Comparison of ENCODE assay signal across 10 cellular contexts in genomic region chr12:54081581-54082401, GRCh38. TPM values are rescaled to one million over a fixed set of nuclear protein-coding genes. Genes with fewer than 3 reads are reported as not detected.
DNase-seq lines count a peak whose midpoint lies in the region; ATAC-seq and TF ChIP-seq lines count a peak whose summit lies in the region.
"Not testable (repeated sequence)": the region's sequence is repeated elsewhere in the genome, so short reads cannot be mapped to it uniquely, and the experiment has no call there.
"Had no signal": no experiment of that assay in that cellular context is flagged by ENCODE, and none has a peak within 500 bp of the region (broad histone marks: within the 10 kb centered on the region; RNA-seq: fewer than 3 reads in every experiment).

No MANE protein-coding gene starts in this region.

- H3K4me2 ChIP-seq in DND-41 (ENCODE audit: insufficient read depth, low read length) = peak overlapping the region; percentile 83

- not testable (repeated sequence) for H4K20me1 ChIP-seq in DND-41 (ENCODE audit: insufficient read depth, low read length)

- intact Hi-C loops in Panc1 (cut with micrococcal nuclease; ENCODE audit: unreplicated experiment); testis (cut with DNase I; ENCODE audit: low total_unique reads): not testable (repeated sequence)
- intact Hi-C loops in sigmoid colon (cut with DNase I) = loop anchor here (5.0 kb wide), 1 partner anchor 46 kb away; no protein-coding TSS in a partner anchor

- WGBS in sigmoid colon, 2 donors = 6 to 9% methylated on average over 35 of the region's 35 CpGs
- 8 to 28% methylated on average over 32 to 35 of the region's 35 CpGs for WGBS in testis, 2 donors

- in situ Hi-C loops in Panc1 (cut with HindIII; ENCODE audit: low pct_unique_long_range_greater_than_20kb, low sequenced_read_pairs) = not testable (repeated sequence)

- TF ChIP-seq CTCF in DND-41 (IDR thresholded peaks at IDR 0.05; ENCODE audit: borderline replicate concordance, extremely low read depth, low read length, poor library complexity, severe bottlenecking); Panc1 (IDR thresholded peaks at IDR 0.05); epithelial cell of proximal tubule (conservative IDR thresholded peaks at IDR 0.05; ENCODE audit: low read depth, low read length); sigmoid colon (IDR thresholded peaks at IDR 0.05); testis (IDR thresholded peaks at IDR 0.05): not testable (repeated sequence)

- not testable (repeated sequence) for BruUV-seq in Panc1 (replicated peaks; lab: Mats Ljungman, UMichigan)

- H3K9ac ChIP-seq in DND-41 (ENCODE audit: low read depth, low read length) = peak overlapping the region; percentile 78

- H3K27ac ChIP-seq in DND-41 (ENCODE audit: low read length) (peak overlapping the region; percentile 90), Panc1 (ENCODE audit: low read length) (0 out of 2 replicates have a peak overlapping the region, but pooled peaks have one; percentile 29), sigmoid colon (peak overlapping the region; percentile 72 to 90 (median 81)), testis (peak overlapping the region in 1 of 2 donors; percentile 31)

- peaks cover 14% of the 10 kb centered on the region for H3K27me3 Mint-ChIP-seq in activated CD8-positive, alpha-beta memory T cell treated with anti-CD3 and anti-CD28 coated beads, Interleukin-2, amount 10 ng/mL, durations not matched to agents 7 days and 5 days
- not testable (repeated sequence) for H3K27me3 Mint-ChIP-seq in activated naive CD8-positive, alpha-beta T cell treated with anti-CD3 and anti-CD28 coated beads, Interleukin-2, amount 10 ng/mL, durations not matched to agents 7 days and 5 days; memory B cell

- not testable (repeated sequence) for H3K9me3 Mint-ChIP-seq in activated CD8-positive, alpha-beta memory T cell treated with anti-CD3 and anti-CD28 coated beads, Interleukin-2, amount 10 ng/mL, durations not matched to agents 7 days and 5 days (ENCODE audit: low read depth); activated naive CD8-positive, alpha-beta T cell treated with anti-CD3 and anti-CD28 coated beads, Interleukin-2, amount 10 ng/mL, durations not matched to agents 7 days and 5 days; memory B cell

- DNase-seq in DND-41 = peak; percentile 70
- DNase-seq in Panc1 (ENCODE audit: low read depth, low spot score); epithelial cell of proximal tubule (ENCODE audit: low read depth); sigmoid colon; testis: not testable (repeated sequence)
- peak; percentile 52 for DNase-seq in activated CD8-positive, alpha-beta memory T cell treated with anti-CD3 and anti-CD28 coated beads, Interleukin-2, amount 10 ng/mL, durations not matched to agents 7 days and 5 days
- DNase-seq in activated naive CD8-positive, alpha-beta T cell treated with anti-CD3 and anti-CD28 coated beads, Interleukin-2, amount 10 ng/mL, durations not matched to agents 7 days and 5 days = peak; percentile 67
- peak; percentile 23 to 50 for DNase-seq in memory B cell (ENCODE audit: low spot score in 2 of 2)

- H3K4me3 Mint-ChIP-seq in activated CD8-positive, alpha-beta memory T cell treated with anti-CD3 and anti-CD28 coated beads, Interleukin-2, amount 10 ng/mL, durations not matched to agents 7 days and 5 days = peak overlapping the region; percentile 79
- H3K4me3 Mint-ChIP-seq in activated naive CD8-positive, alpha-beta T cell treated with anti-CD3 and anti-CD28 coated beads, Interleukin-2, amount 10 ng/mL, durations not matched to agents 7 days and 5 days = peak overlapping the region; percentile 84
- peak overlapping the region; percentile 86 for H3K4me3 Mint-ChIP-seq in memory B cell

- not testable (repeated sequence) for H3K79me2 ChIP-seq in DND-41 (ENCODE audit: insufficient read depth, low read length)

- not testable (repeated sequence) for TF ChIP-seq EP300 in sigmoid colon (IDR thresholded peaks at IDR 0.05)

- H3K36me3 ChIP-seq in DND-41 (ENCODE audit: insufficient read depth, low read length); Panc1 (ENCODE audit: control insufficient read depth, insufficient read depth, low read length); sigmoid colon; testis (ENCODE audit: low read depth, missing control alignments): not testable (repeated sequence)

- peak overlapping the region; percentile 84 for H2AFZ ChIP-seq in DND-41 (ENCODE audit: low read depth, low read length)

- CTCF ChIA-PET in Panc1 (lab: Charles Lee) = not testable (repeated sequence)
- CTCF ChIA-PET in activated CD8-positive, alpha-beta memory T cell treated with anti-CD3 and anti-CD28 coated beads, Interleukin-2, amount 10 ng/mL, durations not matched to agents 7 days and 5 days (lab: Charles Lee) = interaction anchor here (0.8 to 0.9 kb wide), 2 partner anchors 49 to 133 kb away, joined by 3 to 4 read pairs; no protein-coding TSS in a partner anchor

- not testable (repeated sequence) for H3K36me3 Mint-ChIP-seq in activated CD8-positive, alpha-beta memory T cell treated with anti-CD3 and anti-CD28 coated beads, Interleukin-2, amount 10 ng/mL, durations not matched to agents 7 days and 5 days; activated naive CD8-positive, alpha-beta T cell treated with anti-CD3 and anti-CD28 coated beads, Interleukin-2, amount 10 ng/mL, durations not matched to agents 7 days and 5 days; memory B cell

- H3K4me3 ChIP-seq in DND-41 (ENCODE audit: low read depth in 1 of 2, low read length in 2 of 2) (peak overlapping the region; percentile 49 to 72), epithelial cell of proximal tubule (ENCODE audit: low read depth, low read length) (peak overlapping the region; percentile 48), sigmoid colon (peak overlapping the region; percentile 4 to 42 (median 36)), testis (peak overlapping the region; percentile 17 to 24)
- not testable (repeated sequence) for H3K4me3 ChIP-seq in Panc1 (ENCODE audit: low read depth in 2 of 2, low read length in 2 of 2)

- H3K4me1 Mint-ChIP-seq in activated CD8-positive, alpha-beta memory T cell treated with anti-CD3 and anti-CD28 coated beads, Interleukin-2, amount 10 ng/mL, durations not matched to agents 7 days and 5 days = peaks cover 18% of the 10 kb centered on the region
- H3K4me1 Mint-ChIP-seq in activated naive CD8-positive, alpha-beta T cell treated with anti-CD3 and anti-CD28 coated beads, Interleukin-2, amount 10 ng/mL, durations not matched to agents 7 days and 5 days = peaks cover 22% of the 10 kb centered on the region
- peaks cover 23% of the 10 kb centered on the region for H3K4me1 Mint-ChIP-seq in memory B cell

- POLR2A ChIA-PET in Panc1 (lab: Charles Lee) = not testable (repeated sequence)
- POLR2A ChIA-PET in activated naive CD8-positive, alpha-beta T cell treated with anti-CD3 and anti-CD28 coated beads, Interleukin-2, amount 10 ng/mL, durations not matched to agents 7 days and 5 days (lab: Charles Lee) = interaction anchor here (1.5 kb wide), 1 partner anchor 23 kb away, joined by 3 read pairs; no protein-coding TSS in a partner anchor

- peak overlapping the region; percentile 94 for H3K27ac Mint-ChIP-seq in activated CD8-positive, alpha-beta memory T cell treated with anti-CD3 and anti-CD28 coated beads, Interleukin-2, amount 10 ng/mL, durations not matched to agents 7 days and 5 days
- peak overlapping the region; percentile 87 for H3K27ac Mint-ChIP-seq in activated naive CD8-positive, alpha-beta T cell treated with anti-CD3 and anti-CD28 coated beads, Interleukin-2, amount 10 ng/mL, durations not matched to agents 7 days and 5 days
- peak overlapping the region; percentile 94 for H3K27ac Mint-ChIP-seq in memory B cell

- not testable (repeated sequence) for H3K9me3 ChIP-seq in DND-41 (ENCODE audit: insufficient read depth, low read length, severe bottlenecking); Panc1 (ENCODE audit: control insufficient read depth, insufficient read depth, low read depth, low read length); sigmoid colon; testis

- H3K27me3 ChIP-seq in DND-41 (ENCODE audit: insufficient read depth, low read length, poor library complexity); Panc1 (ENCODE audit: control insufficient read depth, insufficient read depth, low read length); sigmoid colon; testis: not testable (repeated sequence)

- not testable (repeated sequence) for TF ChIP-seq POLR2A in sigmoid colon (IDR thresholded peaks at IDR 0.05); testis (IDR thresholded peaks at IDR 0.05)

- peak; percentile 56; the same call in 1 of the 3 replicates for ATAC-seq in DND-41 (ENCODE audit: insufficient read depth, low read depth)
- not testable (repeated sequence) for ATAC-seq in Panc1; activated CD8-positive, alpha-beta memory T cell treated with anti-CD3 and anti-CD28 coated beads, Interleukin-2, amount 10 ng/mL, durations not matched to agents 7 days and 5 days; activated naive CD8-positive, alpha-beta T cell treated with anti-CD3 and anti-CD28 coated beads, Interleukin-2, amount 10 ng/mL, durations not matched to agents 7 days and 5 days (ENCODE audit: low read depth); memory B cell (ENCODE audit: low read depth)

- H3K4me1 ChIP-seq in DND-41 (ENCODE audit: insufficient read depth, low read length) = peaks cover 22% of the 10 kb centered on the region
- not testable (repeated sequence) for H3K4me1 ChIP-seq in Panc1 (ENCODE audit: control insufficient read depth, insufficient read depth, low read length); testis
- H3K4me1 ChIP-seq in sigmoid colon = peaks cover 0 to 15% (median 6%) of the 10 kb centered on the region in 4 donors

RNA-seq across cellular contexts. Expression of gene HOXC4, which starts 28.2 kb away (rescaled TPM):
- total RNA-seq in Panc1 (2021; ENCODE audit: unreplicated experiment) = 22.7 TPM
- 25.2 TPM for polyA plus RNA-seq in Panc1 (2012; ENCODE audit: insufficient read length)
- 1 to 10 TPM; 1.5 to 1.9 TPM for total RNA-seq in activated CD8-positive, alpha-beta memory T cell treated with anti-CD3 and anti-CD28 coated beads, Interleukin-2, amount 10 ng/mL, durations not matched to agents 7 days and 5 days
- 1 to 10 TPM; 1.2 to 1.5 TPM for total RNA-seq in activated naive CD8-positive, alpha-beta T cell treated with anti-CD3 and anti-CD28 coated beads, Interleukin-2, amount 10 ng/mL, durations not matched to agents 7 days and 5 days
- total RNA-seq in epithelial cell of proximal tubule = 2.8 and 3.3 TPM in 2 replicates
- total RNA-seq in sigmoid colon = 1 to 10 TPM in 1 of 4 donors, under 1 TPM in 2, not detected in 1; 0.66 to 1.2 (median 0.71) TPM
- polyA plus RNA-seq in sigmoid colon = under 1 TPM in 1 of 3 donors, not detected in 2; 0.38 TPM
- 1 to 10 TPM; 3.0 to 3.1 TPM for total RNA-seq in testis
- polyA plus RNA-seq in testis (ENCODE audit: insufficient read depth, low read depth, low replicate concordance) = 4.3 TPM
- total RNA-seq: dermis blood vessel endothelial cell had no signal
- polyA plus RNA-seq: neural cell had no signal

RNA-seq across cellular contexts. Expression of gene HOXC5, which starts 48.9 kb away (rescaled TPM):
- 5.0 TPM for total RNA-seq in Panc1 (2021; ENCODE audit: unreplicated experiment)
- polyA plus RNA-seq in Panc1 (2012; ENCODE audit: insufficient read length) = 0.76 TPM
- total RNA-seq in activated CD8-positive, alpha-beta memory T cell treated with anti-CD3 and anti-CD28 coated beads, Interleukin-2, amount 10 ng/mL, durations not matched to agents 7 days and 5 days = not detected
- not detected for total RNA-seq in activated naive CD8-positive, alpha-beta T cell treated with anti-CD3 and anti-CD28 coated beads, Interleukin-2, amount 10 ng/mL, durations not matched to agents 7 days and 5 days
- total RNA-seq in epithelial cell of proximal tubule = 0.80 and 1.2 TPM in 2 replicates
- 1 to 10 TPM in 1 of 4 donors, not detected in 3; 1.4 TPM for total RNA-seq in sigmoid colon
- under 1 TPM in 1 of 3 donors, not detected in 2; 0.03 TPM for polyA plus RNA-seq in sigmoid colon
- total RNA-seq in testis = 1 to 10 TPM; 1.9 to 5.5 TPM
- polyA plus RNA-seq in testis (ENCODE audit: insufficient read depth, low read depth, low replicate concordance) = 1.3 TPM
- total RNA-seq: dermis blood vessel endothelial cell had no signal
- polyA plus RNA-seq: neural cell had no signal

RNA-seq across cellular contexts. Expression of gene HOXC6, which starts 53.6 kb away (rescaled TPM):
- total RNA-seq in Panc1 (2021; ENCODE audit: unreplicated experiment) = 52.2 TPM
- polyA plus RNA-seq in Panc1 (2012; ENCODE audit: insufficient read length) = 46.1 TPM
- total RNA-seq in activated CD8-positive, alpha-beta memory T cell treated with anti-CD3 and anti-CD28 coated beads, Interleukin-2, amount 10 ng/mL, durations not matched to agents 7 days and 5 days = not detected
- not detected for total RNA-seq in activated naive CD8-positive, alpha-beta T cell treated with anti-CD3 and anti-CD28 coated beads, Interleukin-2, amount 10 ng/mL, durations not matched to agents 7 days and 5 days
- total RNA-seq in epithelial cell of proximal tubule = 2.7 and 3.2 TPM in 2 replicates
- not detected for total RNA-seq in sigmoid colon
- polyA plus RNA-seq in sigmoid colon = not detected
- total RNA-seq in testis = 1 to 10 TPM; 1.9 to 4.0 TPM
- 5.4 TPM for polyA plus RNA-seq in testis (ENCODE audit: insufficient read depth, low read depth, low replicate concordance)
- polyA plus RNA-seq: neural cell had no signal

Comparison
In these comparisons a context has a peak if more than half of its experiments do, and no peak if none do; other contexts are left out.
1. RNA of gene HOXC6, which starts 53.6 kb away (total RNA-seq): 52.2 TPM in Panc1 (single experiment); 1.9 to 4.0 TPM in testis, 2.7 to 3.2 TPM in epithelial cell of proximal tubule, not detected in activated CD8-positive, alpha-beta memory T cell treated with anti-CD3 and anti-CD28 coated beads, Interleukin-2, amount 10 ng/mL, durations not matched to agents 7 days and 5 days, not detected in activated naive CD8-positive, alpha-beta T cell treated with anti-CD3 and anti-CD28 coated beads, Interleukin-2, amount 10 ng/mL, durations not matched to agents 7 days and 5 days and not detected in sigmoid colon; every median in the first group is over 10 times any median in the second.
2. Peak in every context shown above with its lines, with median percentiles within 50 percentile points of each other: H3K27ac Mint-ChIP-seq and H3K4me3 Mint-ChIP-seq.